ENCODE assay signal across 27 cellular contexts in the genomic region with DNA sequence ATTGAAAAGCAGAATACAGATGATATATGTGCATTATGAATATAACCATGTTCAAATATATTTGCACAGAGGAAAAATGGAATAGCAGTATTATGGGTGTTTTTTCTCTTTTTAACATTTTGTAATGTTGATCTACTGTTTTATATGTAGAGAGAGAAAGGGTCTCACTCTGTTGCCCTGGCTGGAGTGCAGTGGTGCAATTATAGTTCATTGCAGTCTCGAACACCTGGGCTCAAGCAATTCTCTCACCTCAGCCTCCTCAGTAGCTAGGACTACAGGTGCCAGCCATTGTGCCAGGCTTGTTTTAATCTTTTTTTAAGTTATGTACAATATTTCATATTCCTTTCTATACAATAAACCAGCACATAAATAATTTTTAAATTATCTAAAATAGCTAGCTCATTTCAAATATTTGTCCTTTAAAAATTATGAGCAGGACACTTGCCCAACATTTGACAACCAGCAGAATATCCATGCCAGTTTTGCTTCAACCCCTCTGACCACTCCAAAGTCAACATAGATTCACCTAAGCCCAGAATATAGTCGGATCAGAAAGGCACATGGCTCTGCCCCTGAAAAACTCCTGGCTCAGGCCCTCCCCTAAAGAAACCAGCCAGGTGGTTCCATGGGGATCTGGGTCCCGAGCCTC. TPM values are rescaled to one million over a fixed set of nuclear protein-coding genes. Genes with fewer than 3 reads are reported as not detected.
DNase-seq lines count a peak whose midpoint lies in the region; ATAC-seq, FAIRE-seq and TF ChIP-seq lines count a peak whose summit lies in the region.
"Had no signal": no experiment of that assay in that cellular context is flagged by ENCODE, and none has a peak within 500 bp of the region (broad histone marks: within the 10 kb centered on the region; RNA-seq: fewer than 3 reads in every experiment).

No MANE protein-coding gene starts in this region.

- no peaks in the 10 kb centered on the region for H3K27me3 Mint-ChIP-seq in MCF 10A (ENCODE audit: insufficient read depth, unreplicated experiment)
- no peaks in the 10 kb centered on the region; the same call in 1 of the 2 replicates for H3K27me3 Mint-ChIP-seq in WTC11 (ENCODE audit: low read depth)
- H3K27me3 Mint-ChIP-seq: CD4-positive, CD25-positive, alpha-beta regulatory T cell had no signal

- no peak for DNase-seq in MCF 10A (ENCODE audit: unreplicated experiment)
- DNase-seq in breast epithelium (ENCODE audit: low spot score in 2 of 2): no peak
- DNase-seq in WTC11 (ENCODE audit: low spot score): no peak
- no peak for DNase-seq in HepG2 (ENCODE audit: low spot score)
- DNase-seq in SK-N-DZ (ENCODE audit: low spot score): no peak
- no peak for DNase-seq in midbrain (lab: John Stamatoyannopoulos, UW)
- no peak for DNase-seq in upper lobe of left lung
- DNase-seq: 8988T; activated CD4-positive, CD25-positive, alpha-beta regulatory T cell; activated naive CD4-positive, alpha-beta T cell treated with anti-CD3 and anti-CD28 coated beads, Interleukin-2, amount 50 U/mL, for 16 hours; amygdala; CD4-positive, CD25-positive, alpha-beta regulatory T cell; cortex of kidney; NCI-H2081; NCI-H748 treated with DMSO at 0.1 percent for 48 hours; right cardiac atrium; SHP77; stimulated activated CD4-positive, alpha-beta T cell treated with anti-CD3 and anti-CD28 coated beads, Interleukin-4, amount 100 ng/mL, for 4 hours; stimulated activated naive CD4-positive, alpha-beta T cell; testis; uterus had no signal

- no peak for TF ChIP-seq EP300 in HepG2 (IDR thresholded peaks at IDR 0.05; ENCODE audit: low read depth in 2 of 2, low read length in 2 of 2)
- no peak for TF ChIP-seq EP300 in HepG2 (CRISPR knock-in tag; IDR thresholded peaks at IDR 0.05; ENCODE audit: borderline replicate concordance)
- TF ChIP-seq EP300 in upper lobe of left lung (IDR thresholded peaks at IDR 0.05): no peak

- no peaks in the 10 kb centered on the region for H3K36me3 ChIP-seq in breast epithelium
- H3K36me3 ChIP-seq in HepG2 (replicated peaks in 1 of 2; ENCODE audit: control insufficient read depth in 1 of 2, insufficient read depth in 2 of 2, low read length in 2 of 2): no peaks in the 10 kb centered on the region; a peak in 1 of 5 replicates
- H3K36me3 ChIP-seq in upper lobe of left lung: no peaks in the 10 kb centered on the region
- H3K36me3 ChIP-seq: uterus had no signal

- no peak for TF ChIP-seq POLR2A in breast epithelium (IDR thresholded peaks at IDR 0.05)
- no peak for TF ChIP-seq POLR2A in HepG2 (IDR thresholded peaks at IDR 0.05; ENCODE audit: insufficient read depth in 1 of 2, low read depth in 2 of 2, low read length in 2 of 2)
- TF ChIP-seq POLR2A in upper lobe of left lung (IDR thresholded peaks at IDR 0.05): no peak

- peaks cover 49% of the 10 kb centered on the region for H3K4me1 Mint-ChIP-seq in MCF 10A (ENCODE audit: insufficient read depth, unreplicated experiment)
- peaks cover 50% of the 10 kb centered on the region for H3K4me1 Mint-ChIP-seq in WTC11

- H3K27ac ChIP-seq in breast epithelium: no peak overlapping the region
- peak overlapping the region; percentile 47 for H3K27ac ChIP-seq in HepG2 (ENCODE audit: extremely low read length, insufficient read depth, low read length)
- H3K27ac ChIP-seq in upper lobe of left lung: no peak overlapping the region
- H3K27ac ChIP-seq: testis, uterus had no signal

- H3K27me3 ChIP-seq in breast epithelium (no peaks in the 10 kb centered on the region), HepG2 (ENCODE audit: control insufficient read depth in 1 of 2, insufficient read depth in 2 of 2, low read length in 2 of 2) (no peaks in the 10 kb centered on the region), upper lobe of left lung (no peaks in the 10 kb centered on the region)
- H3K27me3 ChIP-seq: testis, uterus had no signal

- H3K4me3 Mint-ChIP-seq in MCF 10A (ENCODE audit: unreplicated experiment) (peak overlapping the region; percentile 61), WTC11 (no peak overlapping the region)
- H3K4me3 Mint-ChIP-seq: activated T-helper 1 cell treated with anti-CD3 and anti-CD28 coated beads, Interleukin-12 subunit alpha, Interleukin-12 subunit beta, Interleukin-2, Interleukin-4 antibody, amounts not matched to agents 30 ng/mL and 10 ng/mL and 1 ng/mL, durations not matched to agents 14 hours and 24 hours and 36 hours; CD4-positive, CD25-positive, alpha-beta regulatory T cell; neural crest cell had no signal

- no peak for FAIRE-seq in HepG2 (lab: Jason Lieb, UNC)
- FAIRE-seq: D721Med, frontal cortex, GM12878 had no signal

- 50% methylated on average over 2 of the region's 3 CpGs for WGBS in HepG2 (ENCODE audit: low lambda C conversion rate)
- 82 to 93% methylated on average over 3 of the region's 3 CpGs for WGBS in upper lobe of left lung, 2 donors

- H3K4me3 ChIP-seq in breast epithelium (no peak overlapping the region), HepG2 (replicated peaks in 1 of 3; ENCODE audit: insufficient read depth in 1 of 3, low read depth in 2 of 3, low read length in 3 of 3) (peak overlapping the region in 1 of 3 experiments; percentile 20; a peak in 2 of 6 replicates), upper lobe of left lung (no peak overlapping the region)
- H3K4me3 ChIP-seq: GM12878, testis, uterus had no signal

- H3K9me3 ChIP-seq in breast epithelium: no peaks in the 10 kb centered on the region
- no peaks in the 10 kb centered on the region for H3K9me3 ChIP-seq in HepG2 (ENCODE audit: low read length)
- no peaks in the 10 kb centered on the region for H3K9me3 ChIP-seq in upper lobe of left lung
- H3K9me3 ChIP-seq: testis, uterus had no signal

- peak overlapping the region; percentile 71 for H3K27ac Mint-ChIP-seq in MCF 10A (ENCODE audit: low read depth, unreplicated experiment)
- no peak overlapping the region for H3K27ac Mint-ChIP-seq in WTC11
- H3K27ac Mint-ChIP-seq: activated T-helper 1 cell treated with anti-CD3 and anti-CD28 coated beads, Interleukin-12 subunit alpha, Interleukin-12 subunit beta, Interleukin-2, Interleukin-4 antibody, amounts not matched to agents 30 ng/mL and 10 ng/mL and 1 ng/mL, durations not matched to agents 14 hours and 24 hours and 36 hours; CD4-positive, CD25-positive, alpha-beta regulatory T cell had no signal

- CTCF ChIA-PET in MCF 10A (lab: Yijun Ruan, JAX) (interaction anchor here (0.7 to 1.6 kb wide), 7 partner anchors 17 to 660 kb away, joined by 3 to 9 read pairs (median 3); no protein-coding TSS in a partner anchor), WTC11 (lab: Charles Lee) (no interaction called here), HepG2 (lab: Yijun Ruan, JAX; ENCODE audit: low intra/inter-chr PET ratio, low total read pairs) (no interaction called here)

- H3K79me2 ChIP-seq in HepG2 (ENCODE audit: insufficient read depth, low read length): no peaks in the 10 kb centered on the region

- H3K9me3 Mint-ChIP-seq in MCF 10A (ENCODE audit: unreplicated experiment) (no peaks in the 10 kb centered on the region), WTC11 (peaks cover 6% of the 10 kb centered on the region; the same call in 1 of the 2 replicates)

- H2AFZ ChIP-seq in HepG2 (ENCODE audit: low read length): no peak overlapping the region

- POLR2A ChIA-PET in MCF 10A (lab: Yijun Ruan, JAX): interaction anchor here (0.6 to 5.0 kb wide), 13 partner anchors 9 to 1475 kb away, joined by 3 to 53 read pairs (median 6); a partner anchor contains a TSS
- POLR2A ChIA-PET in WTC11 (lab: Charles Lee): no interaction called here
- POLR2A ChIA-PET in HepG2 (lab: Yijun Ruan, JAX): interaction anchor here (0.9 to 1.4 kb wide), 5 partner anchors 8 to 65 kb away, joined by 3 to 11 read pairs (median 4); no protein-coding TSS in a partner anchor

- no peak for TF ChIP-seq CTCF in MCF 10A (IDR thresholded peaks at IDR 0.05; ENCODE audit: unreplicated experiment)
- TF ChIP-seq CTCF in breast epithelium (IDR thresholded peaks at IDR 0.05): no peak
- TF ChIP-seq CTCF in WTC11 (IDR thresholded peaks at IDR 0.05): no peak
- no peak for TF ChIP-seq CTCF in HepG2 (CRISPR knock-in tag; IDR thresholded peaks at IDR 0.05)
- no peak for TF ChIP-seq CTCF in upper lobe of left lung (IDR thresholded peaks at IDR 0.05)

- H3K9ac ChIP-seq in HepG2 (ENCODE audit: insufficient read depth, low read depth, low read length): peak overlapping the region; percentile 44

- no peak for ATAC-seq in WTC11
- no peak for ATAC-seq in HepG2
- ATAC-seq in upper lobe of left lung (ENCODE audit: low FRiP score in 2 of 2): no peak
- ATAC-seq in HG03342 (IDR thresholded peaks at IDR 0.05; ENCODE audit: unreplicated experiment): no peak
- ATAC-seq: right cardiac atrium had no signal

- H3K36me3 Mint-ChIP-seq in MCF 10A (ENCODE audit: insufficient read depth, unreplicated experiment) (no peaks in the 10 kb centered on the region), WTC11 (no peaks in the 10 kb centered on the region; the same call in 1 of the 2 replicates)
- H3K36me3 Mint-ChIP-seq: CD4-positive, CD25-positive, alpha-beta regulatory T cell had no signal

- no peak for TF ChIP-seq RAD21 in HepG2 (CRISPR knock-in tag; IDR thresholded peaks at IDR 0.05)

- H3K4me1 ChIP-seq in breast epithelium (no peaks in the 10 kb centered on the region), HepG2 (ENCODE audit: insufficient read depth, low read length) (peaks cover 78% of the 10 kb centered on the region), upper lobe of left lung (no peaks in the 10 kb centered on the region)
- H3K4me1 ChIP-seq: testis, uterus had no signal

- intact Hi-C loops in MCF 10A (cut with micrococcal nuclease): loop anchor here (5.0 kb wide), 1 partner anchor 32 kb away; a partner anchor contains a TSS
- intact Hi-C loops in breast epithelium (cut with DNase I; ENCODE audit: low total_unique reads): no loop called here
- intact Hi-C loops in HepG2 (cut with micrococcal nuclease; ENCODE audit: unreplicated experiment): loop anchor here (10.0 kb wide), 1 partner anchor 65 kb away; no protein-coding TSS in a partner anchor

- H4K20me1 ChIP-seq in HepG2 (ENCODE audit: insufficient read depth, low read length): no peaks in the 10 kb centered on the region

- BruUV-seq in MCF 10A (replicated peaks; lab: Mats Ljungman, UMichigan) (no TSS peak), HepG2 (replicated peaks; lab: Mats Ljungman, UMichigan) (no TSS peak)

- H3K4me2 ChIP-seq in HepG2 (ENCODE audit: low read depth, low read length): peak overlapping the region; percentile 59

- in situ Hi-C loops in HepG2 (cut with HindIII; ENCODE audit: extremely low pct_ligation_motif_present, low pct_unique_long_range_greater_than_20kb): no loop called here

RNA-seq across cellular contexts. Expression of a gene that starts 29.8 kb away (rescaled TPM):
- total RNA-seq in MCF 10A (2022) (22.3 and 24.8 TPM in 2 replicates), breast epithelium (10 to 100 TPM; 11.0 to 25.6 (median 16.1) TPM), WTC11 (2021) (47.7 to 49.6 TPM (median 49.3 TPM) in 3 replicates), HepG2 (2016; rRNA removed; fragmentation: Illumina TruSeq; extraction: Trizol) (20.6 and 33.1 TPM in 2 replicates), upper lobe of left lung (10 to 100 TPM; 11.4 to 26.8 (median 16.6) TPM)
- 0.91 and 0.97 TPM in 2 replicates for total RNA-seq in HepG2 (2016; cell fraction: cytosol; rRNA removed; fragmentation: Illumina TruSeq; extraction: Trizol; ENCODE audit: low read depth)
- 21.0 and 32.1 TPM in 2 replicates for total RNA-seq in HepG2 (2016; cell fraction: insoluble cytoplasmic fraction; rRNA removed; fragmentation: Illumina TruSeq; extraction: Trizol)
- total RNA-seq in HepG2 (2016; cell fraction: membrane; rRNA removed; fragmentation: Illumina TruSeq; extraction: Trizol): 5.9 and 6.6 TPM in 2 replicates
- 23.8 TPM in 2 replicates for total RNA-seq in HepG2 (2016; cell fraction: nucleus; rRNA removed; fragmentation: Illumina TruSeq; extraction: Trizol)
- polyA plus RNA-seq in HepG2 (2011; rRNA removed): 7.5 and 7.7 TPM in 2 replicates
- 2.5 and 4.8 TPM in 2 replicates for polyA plus RNA-seq in HepG2 (2011; cell fraction: cytosol; rRNA removed)
- polyA plus RNA-seq in HepG2 (2011; cell fraction: nucleus; rRNA removed): 6.1 and 7.7 TPM in 2 replicates
- 11.4 and 12.2 TPM in 2 replicates for polyA plus RNA-seq in HepG2 (2012)
- 0.29 and 0.38 TPM in 2 replicates for polyA plus RNA-seq in HepG2 (2016; cell fraction: cytosol; fragmentation: Illumina TruSeq; extraction: Trizol; ENCODE audit: low read depth)
- 22.0 and 22.6 TPM in 2 replicates for polyA plus RNA-seq in HepG2 (2016; cell fraction: insoluble cytoplasmic fraction; fragmentation: Illumina TruSeq; extraction: Trizol; ENCODE audit: low read depth)
- 1.8 and 2.1 TPM in 2 replicates for polyA plus RNA-seq in HepG2 (2016; cell fraction: membrane; fragmentation: Illumina TruSeq; extraction: Trizol; ENCODE audit: low read depth)
- polyA plus RNA-seq in HepG2 (2016; cell fraction: nucleus; fragmentation: Illumina TruSeq; extraction: Trizol; ENCODE audit: insufficient read depth, low read depth): 18.7 and 19.3 TPM in 2 replicates
- 15.7 and 16.3 TPM in 2 replicates for polyA minus RNA-seq in HepG2 (2011; rRNA and poly(A)+ RNA removed; ENCODE audit: low replicate concordance)
- 13.0 and 15.1 TPM in 2 replicates for polyA minus RNA-seq in HepG2 (2011; cell fraction: cytosol; rRNA and poly(A)+ RNA removed)
- polyA minus RNA-seq in HepG2 (2011; cell fraction: nucleus; rRNA and poly(A)+ RNA removed): 35.4 and 37.0 TPM in 2 replicates
- polyA plus RNA-seq in SK-N-DZ (2014; cell fraction: cytosol; rRNA removed): 14.8 and 15.3 TPM in 2 replicates
- polyA plus RNA-seq in SK-N-DZ (2014; cell fraction: nucleus; rRNA removed): 12.2 and 13.3 TPM in 2 replicates
